Comparison of ENCODE assay signal across 1 cellular context in genomic region chr21:46458315-46459023, GRCh38.
TF ChIP-seq lines count a peak whose summit lies in the region.

Gene DIP2A (plus strand): TSS chr21:46458891. CDS start chr21:46459132, 241 bp downstream.

TF ChIP-seq in K562, 482 proteins besides CTCF, POLR2A, EP300 and RAD21 (continued from another document and continues in another):
- TF ChIP-seq ZNF277 (CRISPR knock-in tag; IDR thresholded peaks at IDR 0.05; ENCODE audit: borderline replicate concordance), result no peak
- TF ChIP-seq GABPA (tag; conservative IDR thresholded peaks at IDR 0.05; ENCODE audit: low read depth), result peak; percentile 29; the same call in 1 of the 2 replicates
- peak; percentile 98 for TF ChIP-seq POLR2G (IDR thresholded peaks at IDR 0.05; ENCODE audit: low read depth, low read length)
- TF ChIP-seq ZNF507 (tag; conservative IDR thresholded peaks at IDR 0.05), result no peak
- TF ChIP-seq ARID3A (IDR thresholded peaks at IDR 0.05; ENCODE audit: borderline replicate concordance, low read depth, low read length), result no peak
- TF ChIP-seq U2AF2 (optimal IDR thresholded peaks at IDR 0.05; ENCODE audit: low read depth, low read length), result no peak
- no peak for TF ChIP-seq CREBBP (IDR thresholded peaks at IDR 0.05; ENCODE audit: low read depth, low read length)
- peak in 1 of 2 experiments; percentile 52; a peak in 1 of 4 replicates for TF ChIP-seq KDM4B (IDR thresholded peaks at IDR 0.05; ENCODE audit: borderline replicate concordance in 2 of 2, low read depth in 1 of 2)
- peak; percentile 94 for TF ChIP-seq THAP12 (CRISPR knock-in tag; IDR thresholded peaks at IDR 0.05)
- TF ChIP-seq RBBP5 (IDR thresholded peaks at IDR 0.05; ENCODE audit: borderline replicate concordance, insufficient read depth, low read length, poor library complexity, severe bottlenecking), result peak; percentile 90
- no peak for TF ChIP-seq ZNF778 (CRISPR knock-in tag; IDR thresholded peaks at IDR 0.05)
- TF ChIP-seq HOMEZ (CRISPR knock-in tag; IDR thresholded peaks at IDR 0.05), result no peak
- no peak for TF ChIP-seq BCLAF1 (IDR thresholded peaks at IDR 0.05; ENCODE audit: borderline replicate concordance in 1 of 2, control insufficient read depth in 1 of 2, low read depth in 2 of 2, low read length in 1 of 2)
- TF ChIP-seq POLR2B (IDR thresholded peaks at IDR 0.05; ENCODE audit: low read depth, partially characterized antibody), result peak; percentile 86
- peak; percentile 77; the same call in 1 of the 2 replicates for TF ChIP-seq ZBTB1 (CRISPR knock-in tag; IDR thresholded peaks at IDR 0.05; ENCODE audit: borderline replicate concordance, low read depth)
- TF ChIP-seq SIRT6 (IDR thresholded peaks at IDR 0.05; ENCODE audit: low read depth, low read length), result no peak
- no peak for TF ChIP-seq ZNF124 (CRISPR knock-in tag; IDR thresholded peaks at IDR 0.05)
- no peak for TF ChIP-seq MTF1 (CRISPR knock-in tag; IDR thresholded peaks at IDR 0.05; ENCODE audit: borderline replicate concordance)
- no peak for TF ChIP-seq PCBP2 (IDR thresholded peaks at IDR 0.05; ENCODE audit: low read depth, low read length, poor library complexity, severe bottlenecking)
- TF ChIP-seq MEIS2 (IDR thresholded peaks at IDR 0.05; ENCODE audit: partially characterized antibody), result peak; percentile 96
- peak; percentile 91; the same call in 1 of the 2 replicates for TF ChIP-seq LCOR (CRISPR knock-in tag; IDR thresholded peaks at IDR 0.05)
- peak; percentile 70; the same call in 1 of the 2 replicates for TF ChIP-seq DPF2 (IDR thresholded peaks at IDR 0.05)
- no peak; the same call in 1 of the 2 replicates for TF ChIP-seq TARDBP (IDR thresholded peaks at IDR 0.05)
- no peak for TF ChIP-seq FOXM1 (IDR thresholded peaks at IDR 0.05; ENCODE audit: low read depth)
- TF ChIP-seq FOXM1 (CRISPR knock-in tag; IDR thresholded peaks at IDR 0.05; ENCODE audit: low read depth), result peak; percentile 91; the same call in 1 of the 2 replicates
- no peak for TF ChIP-seq PBX2 (CRISPR knock-in tag; IDR thresholded peaks at IDR 0.05; ENCODE audit: low read depth)
- TF ChIP-seq PBX2 (tag; conservative IDR thresholded peaks at IDR 0.05; ENCODE audit: low read depth), result no peak
- 0 out of 2 replicates have a peak, but pooled peaks have one; percentile 16 for TF ChIP-seq SMC3 (conservative IDR thresholded peaks at IDR 0.05; ENCODE audit: insufficient read depth, low read depth, low read length)
- no peak for TF ChIP-seq CHD7 (IDR thresholded peaks at IDR 0.05; ENCODE audit: low read depth, low read length)
- TF ChIP-seq RNF2 (IDR thresholded peaks at IDR 0.05), result peak; percentile 88
- TF ChIP-seq KAT2B (IDR thresholded peaks at IDR 0.05; ENCODE audit: low read depth, low read length), result no peak
- TF ChIP-seq RFX5 (IDR thresholded peaks at IDR 0.05; ENCODE audit: low read depth, low read length), result peak; percentile 94
- peak; percentile 41 for TF ChIP-seq CBFA2T3 (IDR thresholded peaks at IDR 0.05)
- TF ChIP-seq ELF4 (CRISPR knock-in tag; IDR thresholded peaks at IDR 0.05), result no peak
